8 cellular contexts compared by ENCODE assay signal in the genomic region with DNA sequence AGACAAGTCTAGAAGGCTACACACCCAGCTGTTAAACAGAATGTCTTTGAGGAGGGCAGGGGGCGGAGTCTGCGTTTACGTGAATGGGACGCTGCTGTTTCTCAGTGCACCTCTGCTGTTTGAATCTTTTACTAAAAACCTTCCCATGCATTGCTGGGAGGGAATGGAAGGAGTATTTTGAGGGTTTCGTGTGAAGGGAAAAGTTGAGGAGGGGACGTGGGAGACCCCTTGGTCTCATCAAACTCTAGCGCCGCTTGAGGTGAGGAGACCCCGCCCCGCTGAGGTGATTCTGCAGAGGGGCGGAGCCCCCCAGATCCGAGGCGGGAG. TPM values are rescaled to one million over a fixed set of nuclear protein-coding genes. Genes with fewer than 3 reads are reported as not detected.
DNase-seq lines count a peak whose midpoint lies in the region; ATAC-seq lines count a peak whose summit lies in the region.

No MANE protein-coding gene starts in this region.

- no peaks in the 10 kb centered on the region for H3K36me3 Mint-ChIP-seq in CD4-positive, CD25-positive, alpha-beta regulatory T cell

- H3K4me1 Mint-ChIP-seq in CD4-positive, CD25-positive, alpha-beta regulatory T cell: peaks cover 24 to 63% (median 43%) of the 10 kb centered on the region in 4 donors

- peak overlapping the region; percentile 95 for H3K4me3 ChIP-seq in CD4-positive, CD25-positive, alpha-beta regulatory T cell (ENCODE audit: low read depth, low read length)
- peak overlapping the region; percentile 86 for H3K4me3 ChIP-seq in SJCRH30
- H3K4me3 ChIP-seq in ectodermal cell (ENCODE audit: insufficient read depth, low read depth, low read length): peak overlapping the region; percentile 48
- peak overlapping the region; percentile 71 to 81 for H3K4me3 ChIP-seq in muscle layer of duodenum (ENCODE audit: low read depth in 1 of 2, low read length in 2 of 2)

- no peaks in the 10 kb centered on the region for H3K9me3 Mint-ChIP-seq in CD4-positive, CD25-positive, alpha-beta regulatory T cell

- no peaks in the 10 kb centered on the region for H3K9me3 ChIP-seq in CD4-positive, CD25-positive, alpha-beta regulatory T cell (ENCODE audit: control insufficient read depth in 2 of 2, low read length in 2 of 2)
- H3K9me3 ChIP-seq in SJCRH30 (replicated peaks) (no peaks in the 10 kb centered on the region), ectodermal cell (ENCODE audit: control insufficient read depth, low read length) (no peaks in the 10 kb centered on the region), muscle layer of duodenum (ENCODE audit: control insufficient read depth in 1 of 2, low read length in 2 of 2) (no peaks in the 10 kb centered on the region)

- DNase-seq in CD4-positive, CD25-positive, alpha-beta regulatory T cell: peak in 2 of 3 donors; percentile 90
- DNase-seq in SJCRH30 (no peak), NCI-H1092 treated with DMSO at 0.1 percent for 48 hours (lab: John Stamatoyannopoulos, UW) (no peak), SHP77 (lab: John Stamatoyannopoulos, UW) (no peak)

- peaks cover 5% of the 10 kb centered on the region for H3K27me3 Mint-ChIP-seq in CD4-positive, CD25-positive, alpha-beta regulatory T cell

- H3K36me3 ChIP-seq in CD4-positive, CD25-positive, alpha-beta regulatory T cell (ENCODE audit: control insufficient read depth, insufficient read depth, low read length): no peaks in the 10 kb centered on the region
- H3K36me3 ChIP-seq in SJCRH30 (no peaks in the 10 kb centered on the region), ectodermal cell (ENCODE audit: control insufficient read depth, insufficient read depth, low read length) (no peaks in the 10 kb centered on the region), muscle layer of duodenum (ENCODE audit: control insufficient read depth in 1 of 2, insufficient read depth in 2 of 2, low read length in 2 of 2) (peaks cover 0 to 11% of the 10 kb centered on the region in 2 donors)

- H3K27me3 ChIP-seq in CD4-positive, CD25-positive, alpha-beta regulatory T cell (ENCODE audit: control insufficient read depth, insufficient read depth, low read length): no peaks in the 10 kb centered on the region
- H3K27me3 ChIP-seq in SJCRH30 (no peaks in the 10 kb centered on the region), ectodermal cell (ENCODE audit: control insufficient read depth, insufficient read depth, low read length, poor library complexity, severe bottlenecking) (no peaks in the 10 kb centered on the region), muscle layer of duodenum (ENCODE audit: low read depth, low read length) (no peaks in the 10 kb centered on the region)

- H3K27ac Mint-ChIP-seq in CD4-positive, CD25-positive, alpha-beta regulatory T cell: peak overlapping the region; percentile 88 to 97 (median 96)

- ATAC-seq in CD4-positive, CD25-positive, alpha-beta regulatory T cell (ENCODE audit: low read depth in 2 of 2): peak; percentile 64 to 70
- ATAC-seq in GM19328 (IDR thresholded peaks at IDR 0.05; ENCODE audit: unreplicated experiment) (peak; percentile 70), HG03280 (IDR thresholded peaks at IDR 0.05; ENCODE audit: unreplicated experiment) (peak; percentile 74)

- peak overlapping the region; percentile 78 for H3K27ac ChIP-seq in CD4-positive, CD25-positive, alpha-beta regulatory T cell (ENCODE audit: insufficient read depth, low read length, poor library complexity, severe bottlenecking)
- H3K27ac ChIP-seq in SJCRH30 (no peak overlapping the region; the same call in 1 of the 2 replicates), ectodermal cell (ENCODE audit: insufficient read depth, low read depth, low read length, poor library complexity, severe bottlenecking) (peak overlapping the region; percentile 58), muscle layer of duodenum (ENCODE audit: low read length) (peak overlapping the region; percentile 85)

- H3K4me1 ChIP-seq in CD4-positive, CD25-positive, alpha-beta regulatory T cell (ENCODE audit: control insufficient read depth, insufficient read depth, low read length, poor library complexity, severe bottlenecking): peaks cover 32% of the 10 kb centered on the region
- 0 out of 2 replicates have a peak, but pooled peaks cover 2% of the 10 kb centered on the region for H3K4me1 ChIP-seq in SJCRH30
- H3K4me1 ChIP-seq in ectodermal cell (ENCODE audit: control insufficient read depth, insufficient read depth, low read length): peaks cover 9% of the 10 kb centered on the region
- peaks cover 3 to 14% of the 10 kb centered on the region in 2 donors for H3K4me1 ChIP-seq in muscle layer of duodenum (ENCODE audit: control insufficient read depth in 1 of 2, insufficient read depth in 2 of 2, low read length in 2 of 2)

- 3 to 4% methylated on average over 13 of the region's 13 CpGs for WGBS in ectodermal cell, 2 experiments

- peak overlapping the region; percentile 88 to 100 (median 99) for H3K4me3 Mint-ChIP-seq in CD4-positive, CD25-positive, alpha-beta regulatory T cell

RNA-seq across cellular contexts. Expression of gene VCL, which starts 0.5 kb away (rescaled TPM):
- 39.2 TPM for total RNA-seq in CD4-positive, CD25-positive, alpha-beta regulatory T cell
- 10 to 100 TPM; 11.4 to 16.1 (median 13.9) TPM for polyA plus RNA-seq in CD4-positive, CD25-positive, alpha-beta regulatory T cell
- 45.5 and 48.1 TPM in 2 replicates for total RNA-seq in SJCRH30 (2014; rRNA removed; shearing (Covaris generic))
- 174 TPM for polyA plus RNA-seq in ectodermal cell (2013, experiment 1 of 4)
- polyA plus RNA-seq in ectodermal cell (2013, experiment 2 of 4): 196 TPM
- 117 TPM for polyA plus RNA-seq in ectodermal cell (2013, experiment 3 of 4)
- 134 TPM for polyA plus RNA-seq in ectodermal cell (2013, experiment 4 of 4)

Comparison
In these comparisons a context has a peak if more than half of its experiments do, and no peak if none do; other contexts are left out.
1. DNase-seq: peak in CD4-positive, CD25-positive, alpha-beta regulatory T cell (2 of 3); none in SJCRH30 (0 of 2), NCI-H1092 treated with DMSO at 0.1 percent for 48 hours (single experiment) and SHP77 (0 of 2).
2. Peak in every context shown above with its lines, with median percentiles within 50 percentile points of each other: ATAC-seq and H3K4me3 ChIP-seq.